In the genomic region with DNA sequence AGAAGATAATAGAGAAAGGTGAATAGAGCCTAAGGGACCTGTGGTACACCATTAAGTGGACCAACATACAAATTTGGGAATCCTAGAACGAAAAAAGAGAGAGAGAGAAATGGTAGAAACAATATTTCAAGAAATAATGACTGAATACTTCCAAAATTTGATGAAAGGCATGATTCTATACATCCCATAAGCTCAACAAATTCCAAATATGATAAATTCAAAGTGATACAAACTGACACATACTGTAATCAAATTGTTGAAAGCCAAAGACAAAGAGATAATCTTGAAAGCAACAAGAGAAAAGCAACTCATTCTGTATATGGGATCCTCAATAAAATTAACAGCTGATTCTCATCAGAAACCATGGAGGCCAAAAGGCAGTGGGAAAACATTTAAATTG, we compare ENCODE assay signal across 37 cellular contexts. TPM values are rescaled to one million over a fixed set of nuclear protein-coding genes. Genes with fewer than 3 reads are reported as not detected.
"Had no signal": no experiment of that assay in that cellular context is flagged by ENCODE, and none has a peak within 500 bp of the region (broad histone marks: within the 10 kb centered on the region; RNA-seq: fewer than 3 reads in every experiment).

No MANE protein-coding gene starts in this region.

- H3K9ac ChIP-seq: KMS-11 had no signal

- H3K36me3 ChIP-seq: MG63 had no signal

- H3K9me3 ChIP-seq: MG63 had no signal

- DNase-seq: Karpas-422, Kasumi-1, KG1, MG63, MM.1S, MV-4-11, NCI-H1048, NCI-H1092, NCI-H1092 treated with DMSO at 0.1 percent for 48 hours, NCI-H1105, NCI-H1105 treated with DMSO at 0.1 percent for 48 hours, NCI-H1417, NCI-H1417 treated with DMSO at 0.1 percent for 48 hours, NCI-H1436, NCI-H1436 treated with DMSO at 0.1 percent for 48 hours, NCI-H146, NCI-H1694, NCI-H1694 treated with DMSO at 0.1 percent for 48 hours, NCI-H187, NCI-H187 treated with DMSO at 0.1 percent for 48 hours, NCI-H1930, NCI-H2029, NCI-H2029 treated with DMSO at 0.1 percent for 48 hours, NCI-H2081, NCI-H2081 treated with DMSO at 0.1 percent for 48 hours, NCI-H2107, NCI-H2171, NCI-H2171 treated with DMSO at 0.1 percent for 48 hours, NCI-H2227 treated with DMSO at 0.1 percent for 48 hours, NCI-H226, NCI-H446, NCI-H446 treated with DMSO at 0.1 percent for 48 hours, NCI-H510A, NCI-H510A treated with DMSO at 0.1 percent for 48 hours had no signal

- H3K27me3 ChIP-seq: MG63 had no signal

- H3K27ac ChIP-seq: KMS-11 had no signal

- H3K4me3 ChIP-seq: MG63 had no signal

RNA-seq across cellular contexts. Expression of gene ZC3H12B, which starts 37.8 kb away (rescaled TPM):
- total RNA-seq: M059J, MCF 10A had no signal
